ENCODE assay signal across 20 cellular contexts in genomic region chr11:57475191-57475590, GRCh38. TPM values are rescaled to one million over a fixed set of nuclear protein-coding genes. Genes with fewer than 3 reads are reported as not detected.
DNase-seq lines count a peak whose midpoint lies in the region; ATAC-seq, FAIRE-seq and TF ChIP-seq lines count a peak whose summit lies in the region.
"Had no signal": no experiment of that assay in that cellular context is flagged by ENCODE, and none has a peak within 500 bp of the region (broad histone marks: within the 10 kb centered on the region; RNA-seq: fewer than 3 reads in every experiment).

No MANE protein-coding gene starts in this region.

- TF ChIP-seq POLR2A in prostate gland (IDR thresholded peaks at IDR 0.05) (no peak), H54 (IDR thresholded peaks at IDR 0.05; ENCODE audit: low read depth, low read length) (no peak)

- peaks cover 4% of the 10 kb centered on the region for H3K4me1 ChIP-seq in prostate gland (replicated peaks)

- no peak for ATAC-seq in stimulated activated naive CD8-positive, alpha-beta T cell treated with anti-CD3 and anti-CD28 coated beads, Interleukin-15, Interleukin-2, amounts not matched to agents 100 U/mL and 50 U/mL, for 24 hours
- no peak for ATAC-seq in central memory CD8-positive, alpha-beta T cell (replicated peaks; ENCODE audit: extremely low read depth, poor library complexity, severe bottlenecking)
- no peak for ATAC-seq in stimulated activated effector memory CD8-positive, alpha-beta T cell treated with anti-CD3 and anti-CD28 coated beads, Interleukin-12 subunit alpha, Interleukin-12 subunit beta, amount 100 ng/mL, for 72 hours
- no peak for ATAC-seq in HG03039 (IDR thresholded peaks at IDR 0.05; ENCODE audit: unreplicated experiment)
- ATAC-seq: left lobe of liver had no signal

- DNase-seq in stimulated activated naive CD8-positive, alpha-beta T cell treated with anti-CD3 and anti-CD28 coated beads, Interleukin-15, Interleukin-2, amounts not matched to agents 100 U/mL and 50 U/mL, for 24 hours, result no peak
- DNase-seq in NCI-H226 (peak; percentile 43), prostate gland (ENCODE audit: low spot score) (no peak), H54 (ENCODE audit: insufficient read length, low spot score) (no peak)
- DNase-seq in central memory CD8-positive, alpha-beta T cell (ENCODE audit: low spot score in 2 of 2), result no peak
- no peak for DNase-seq in stimulated activated effector memory CD8-positive, alpha-beta T cell treated with anti-CD3 and anti-CD28 coated beads, Interleukin-12 subunit alpha, Interleukin-12 subunit beta, amount 100 ng/mL, for 72 hours (ENCODE audit: low spot score in 2 of 2)
- DNase-seq: ACHN; head of caudate nucleus; NCI-H187 treated with DMSO at 0.1 percent for 48 hours; NCI-H345; small intestine; stimulated activated naive CD8-positive, alpha-beta T cell treated with anti-CD3 and anti-CD28 coated beads, Interleukin-15, amount 100 ng/mL, for 72 hours had no signal

- H3K4me3 ChIP-seq in prostate gland, result no peak overlapping the region

- H3K27me3 Mint-ChIP-seq in stimulated activated naive CD8-positive, alpha-beta T cell treated with anti-CD3 and anti-CD28 coated beads, Interleukin-15, Interleukin-2, amounts not matched to agents 100 ng/mL and 50 ng/mL, for 24 hours, result peaks cover 5% of the 10 kb centered on the region
- H3K27me3 Mint-ChIP-seq in central memory CD8-positive, alpha-beta T cell, result no peaks in the 10 kb centered on the region

- no peaks in the 10 kb centered on the region for H3K27me3 ChIP-seq in prostate gland (replicated peaks; ENCODE audit: insufficient read depth)
- H3K27me3 ChIP-seq: breast epithelium had no signal

- no peak overlapping the region for H3K27ac ChIP-seq in prostate gland
- H3K27ac ChIP-seq: tibial nerve had no signal

- H3K9me3 Mint-ChIP-seq in stimulated activated naive CD8-positive, alpha-beta T cell treated with anti-CD3 and anti-CD28 coated beads, Interleukin-15, Interleukin-2, amounts not matched to agents 100 ng/mL and 50 ng/mL, for 24 hours, result no peaks in the 10 kb centered on the region
- H3K9me3 Mint-ChIP-seq in central memory CD8-positive, alpha-beta T cell, result no peaks in the 10 kb centered on the region
- H3K9me3 Mint-ChIP-seq in stimulated activated effector memory CD8-positive, alpha-beta T cell treated with anti-CD3 and anti-CD28 coated beads, Interleukin-12 subunit alpha, Interleukin-12 subunit beta, amount 100 ng/mL, for 72 hours, result no peaks in the 10 kb centered on the region
- H3K9me3 Mint-ChIP-seq: activated T-helper 2 cell treated with anti-CD3 and anti-CD28 coated beads, Interferon-gamma antibody, Interleukin-2, Interleukin-4, amounts not matched to agents 10 μg/mL and 5 μg/mL and 100 μg/mL, durations not matched to agents 14 hours and 24 hours and 36 hours; mesothelial cell of epicardium; stimulated activated naive CD8-positive, alpha-beta T cell treated with anti-CD3 and anti-CD28 coated beads, Interleukin-15, amount 100 ng/mL, for 72 hours had no signal

- 27% methylated on average over 1 of the region's 1 CpG for WGBS in prostate gland

- no peak for TF ChIP-seq CTCF in prostate gland (IDR thresholded peaks at IDR 0.05)

- H3K4me3 Mint-ChIP-seq in stimulated activated naive CD8-positive, alpha-beta T cell treated with anti-CD3 and anti-CD28 coated beads, Interleukin-15, Interleukin-2, amounts not matched to agents 100 ng/mL and 50 ng/mL, for 24 hours, result peak overlapping the region; percentile 10
- peak overlapping the region; percentile 77 for H3K4me3 Mint-ChIP-seq in central memory CD8-positive, alpha-beta T cell
- H3K4me3 Mint-ChIP-seq in stimulated activated effector memory CD8-positive, alpha-beta T cell treated with anti-CD3 and anti-CD28 coated beads, Interleukin-12 subunit alpha, Interleukin-12 subunit beta, amount 100 ng/mL, for 72 hours, result peak overlapping the region; percentile 71

- no peaks in the 10 kb centered on the region for H3K36me3 ChIP-seq in prostate gland
- H3K36me3 ChIP-seq: breast epithelium, tibial nerve had no signal

- peaks cover 41% of the 10 kb centered on the region for H3K4me1 Mint-ChIP-seq in stimulated activated naive CD8-positive, alpha-beta T cell treated with anti-CD3 and anti-CD28 coated beads, Interleukin-15, Interleukin-2, amounts not matched to agents 100 ng/mL and 50 ng/mL, for 24 hours (ENCODE audit: low read depth)
- H3K4me1 Mint-ChIP-seq in central memory CD8-positive, alpha-beta T cell, result peaks cover 50% of the 10 kb centered on the region
- peaks cover 31% of the 10 kb centered on the region for H3K4me1 Mint-ChIP-seq in stimulated activated effector memory CD8-positive, alpha-beta T cell treated with anti-CD3 and anti-CD28 coated beads, Interleukin-12 subunit alpha, Interleukin-12 subunit beta, amount 100 ng/mL, for 72 hours

- intact Hi-C loops in prostate gland (cut with DNase I), result no loop called here

- H3K27ac Mint-ChIP-seq in stimulated activated naive CD8-positive, alpha-beta T cell treated with anti-CD3 and anti-CD28 coated beads, Interleukin-15, Interleukin-2, amounts not matched to agents 100 ng/mL and 50 ng/mL, for 24 hours, result no peak overlapping the region
- H3K27ac Mint-ChIP-seq in central memory CD8-positive, alpha-beta T cell (ENCODE audit: low read depth), result no peak overlapping the region
- no peak overlapping the region for H3K27ac Mint-ChIP-seq in stimulated activated effector memory CD8-positive, alpha-beta T cell treated with anti-CD3 and anti-CD28 coated beads, Interleukin-12 subunit alpha, Interleukin-12 subunit beta, amount 100 ng/mL, for 72 hours
- H3K27ac Mint-ChIP-seq: activated T-helper 2 cell treated with anti-CD3 and anti-CD28 coated beads, Interferon-gamma antibody, Interleukin-2, Interleukin-4, amounts not matched to agents 10 μg/mL and 5 μg/mL and 100 μg/mL, durations not matched to agents 14 hours and 24 hours and 36 hours; mesothelial cell of epicardium had no signal

- H3K36me3 Mint-ChIP-seq in stimulated activated naive CD8-positive, alpha-beta T cell treated with anti-CD3 and anti-CD28 coated beads, Interleukin-15, Interleukin-2, amounts not matched to agents 100 ng/mL and 50 ng/mL, for 24 hours (ENCODE audit: low read depth), result no peaks in the 10 kb centered on the region
- peaks cover 4% of the 10 kb centered on the region for H3K36me3 Mint-ChIP-seq in central memory CD8-positive, alpha-beta T cell (ENCODE audit: insufficient read depth)
- no peaks in the 10 kb centered on the region for H3K36me3 Mint-ChIP-seq in stimulated activated effector memory CD8-positive, alpha-beta T cell treated with anti-CD3 and anti-CD28 coated beads, Interleukin-12 subunit alpha, Interleukin-12 subunit beta, amount 100 ng/mL, for 72 hours
- H3K36me3 Mint-ChIP-seq: mesothelial cell of epicardium had no signal

- no peaks in the 10 kb centered on the region for H3K9me3 ChIP-seq in prostate gland
- H3K9me3 ChIP-seq: breast epithelium, tibial nerve had no signal

- no peak for FAIRE-seq in H54 (lab: Jason Lieb, UNC)
- FAIRE-seq: RCC 7860, small intestine had no signal

RNA-seq across cellular contexts. Expression of gene RTN4RL2, which starts 14.9 kb away (rescaled TPM):
- 1 to 10 TPM in 1 of 2 donors, under 1 TPM in 1; 0.51 to 2.0 TPM for total RNA-seq in prostate gland
- total RNA-seq: activated T-helper 2 cell treated with anti-CD3 and anti-CD28 coated beads, Interferon-gamma antibody, Interleukin-2, Interleukin-4, amounts not matched to agents 10 μg/mL and 5 μg/mL and 100 μg/mL, durations not matched to agents 14 hours and 24 hours and 36 hours had no signal

RNA-seq across cellular contexts. Expression of gene SLC43A1, which starts 40.3 kb away (rescaled TPM):
- total RNA-seq in prostate gland, result 10 to 100 TPM; 18.2 to 20.9 TPM

RNA-seq across cellular contexts. Expression of gene SLC43A3, which starts 48.3 kb away (rescaled TPM):
- 10 to 100 TPM; 23.3 to 39.8 TPM for total RNA-seq in prostate gland

RNA-seq across cellular contexts. Expression of gene TIMM10, which starts 55.4 kb away (rescaled TPM):
- 10 to 100 TPM; 35.2 to 44.3 TPM for total RNA-seq in prostate gland

Comparison
In these comparisons a context has a peak if more than half of its experiments do, and no peak if none do; other contexts are left out.
1. H3K4me3 Mint-ChIP-seq: peak in every context shown above with its lines; median percentile 77 in central memory CD8-positive, alpha-beta T cell; 71 in stimulated activated effector memory CD8-positive, alpha-beta T cell treated with anti-CD3 and anti-CD28 coated beads, Interleukin-12 subunit alpha, Interleukin-12 subunit beta, amount 100 ng/mL, for 72 hours; 10 in stimulated activated naive CD8-positive, alpha-beta T cell treated with anti-CD3 and anti-CD28 coated beads, Interleukin-15, Interleukin-2, amounts not matched to agents 100 ng/mL and 50 ng/mL, for 24 hours.